ENCODE assay signal across 1 cellular context in the genomic region with DNA sequence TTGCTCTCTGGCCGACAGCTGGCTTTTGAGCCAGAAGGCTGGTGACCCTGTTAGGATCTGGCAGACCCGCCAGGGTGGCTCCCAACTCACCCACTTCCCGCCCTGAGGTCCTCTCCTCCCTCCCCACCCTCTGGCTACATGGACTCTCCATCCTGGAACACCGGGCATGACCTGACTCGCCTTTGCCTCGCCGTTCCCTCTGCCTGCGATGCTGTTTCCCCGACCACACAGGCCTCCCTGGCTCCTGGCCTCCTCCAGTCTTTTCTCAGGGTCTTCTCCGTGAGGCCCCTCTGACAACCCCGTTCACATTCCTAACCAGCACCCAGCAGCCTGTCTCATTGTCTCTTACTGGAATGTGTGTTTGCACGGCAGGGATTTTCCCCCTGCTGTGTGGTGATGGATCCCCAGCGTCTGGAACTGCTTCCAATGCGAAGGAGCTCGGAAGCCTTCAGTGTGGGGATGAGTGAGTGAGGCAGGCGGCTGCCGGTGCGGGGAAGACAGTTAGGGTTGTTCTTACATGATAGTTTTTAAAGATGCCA.
TF ChIP-seq lines count a peak whose summit lies in the region.

No MANE protein-coding gene starts in this region.

TF ChIP-seq in Ishikawa, 13 proteins besides CTCF, POLR2A, EP300 and RAD21 (continued from another document):
- TF ChIP-seq TAF1 (IDR thresholded peaks at IDR 0.05; ENCODE audit: low read depth) (no peak), CEBPB (IDR thresholded peaks at IDR 0.05) (no peak), EGR1 (IDR thresholded peaks at IDR 0.05) (no peak), ZBTB7A (IDR thresholded peaks at IDR 0.05; ENCODE audit: low read depth) (0 out of 2 replicates have a peak, but pooled peaks have one; percentile 57), TEAD4 (IDR thresholded peaks at IDR 0.05) (peak; percentile 81), FOXM1 (IDR thresholded peaks at IDR 0.05; ENCODE audit: borderline replicate concordance, low read depth) (no peak), YY1 (IDR thresholded peaks at IDR 0.05; ENCODE audit: low read depth) (no peak), TCF12 (IDR thresholded peaks at IDR 0.05; ENCODE audit: low read depth) (0 out of 2 replicates have a peak, but pooled peaks have one; percentile 28)
- TF ChIP-seq, protein P1, sequence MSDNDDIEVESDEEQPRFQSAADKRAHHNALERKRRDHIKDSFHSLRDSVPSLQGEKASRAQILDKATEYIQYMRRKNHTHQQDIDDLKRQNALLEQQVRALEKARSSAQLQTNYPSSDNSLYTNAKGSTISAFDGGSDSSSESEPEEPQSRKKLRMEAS (IDR thresholded peaks at IDR 0.05): no peak
- TF ChIP-seq, protein P2, sequence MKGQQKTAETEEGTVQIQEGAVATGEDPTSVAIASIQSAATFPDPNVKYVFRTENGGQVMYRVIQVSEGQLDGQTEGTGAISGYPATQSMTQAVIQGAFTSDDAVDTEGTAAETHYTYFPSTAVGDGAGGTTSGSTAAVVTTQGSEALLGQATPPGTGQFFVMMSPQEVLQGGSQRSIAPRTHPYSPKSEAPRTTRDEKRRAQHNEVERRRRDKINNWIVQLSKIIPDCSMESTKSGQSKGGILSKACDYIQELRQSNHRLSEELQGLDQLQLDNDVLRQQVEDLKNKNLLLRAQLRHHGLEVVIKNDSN (IDR thresholded peaks at IDR 0.05): no peak
- TF ChIP-seq, protein P3, sequence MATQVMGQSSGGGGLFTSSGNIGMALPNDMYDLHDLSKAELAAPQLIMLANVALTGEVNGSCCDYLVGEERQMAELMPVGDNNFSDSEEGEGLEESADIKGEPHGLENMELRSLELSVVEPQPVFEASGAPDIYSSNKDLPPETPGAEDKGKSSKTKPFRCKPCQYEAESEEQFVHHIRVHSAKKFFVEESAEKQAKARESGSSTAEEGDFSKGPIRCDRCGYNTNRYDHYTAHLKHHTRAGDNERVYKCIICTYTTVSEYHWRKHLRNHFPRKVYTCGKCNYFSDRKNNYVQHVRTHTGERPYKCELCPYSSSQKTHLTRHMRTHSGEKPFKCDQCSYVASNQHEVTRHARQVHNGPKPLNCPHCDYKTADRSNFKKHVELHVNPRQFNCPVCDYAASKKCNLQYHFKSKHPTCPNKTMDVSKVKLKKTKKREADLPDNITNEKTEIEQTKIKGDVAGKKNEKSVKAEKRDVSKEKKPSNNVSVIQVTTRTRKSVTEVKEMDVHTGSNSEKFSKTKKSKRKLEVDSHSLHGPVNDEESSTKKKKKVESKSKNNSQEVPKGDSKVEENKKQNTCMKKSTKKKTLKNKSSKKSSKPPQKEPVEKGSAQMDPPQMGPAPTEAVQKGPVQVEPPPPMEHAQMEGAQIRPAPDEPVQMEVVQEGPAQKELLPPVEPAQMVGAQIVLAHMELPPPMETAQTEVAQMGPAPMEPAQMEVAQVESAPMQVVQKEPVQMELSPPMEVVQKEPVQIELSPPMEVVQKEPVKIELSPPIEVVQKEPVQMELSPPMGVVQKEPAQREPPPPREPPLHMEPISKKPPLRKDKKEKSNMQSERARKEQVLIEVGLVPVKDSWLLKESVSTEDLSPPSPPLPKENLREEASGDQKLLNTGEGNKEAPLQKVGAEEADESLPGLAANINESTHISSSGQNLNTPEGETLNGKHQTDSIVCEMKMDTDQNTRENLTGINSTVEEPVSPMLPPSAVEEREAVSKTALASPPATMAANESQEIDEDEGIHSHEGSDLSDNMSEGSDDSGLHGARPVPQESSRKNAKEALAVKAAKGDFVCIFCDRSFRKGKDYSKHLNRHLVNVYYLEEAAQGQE (IDR thresholded peaks at IDR 0.05; ENCODE audit: low read depth): no peak
